Comparison of ENCODE assay signal across 35 cellular contexts in genomic region chr4:120329386-120329785, GRCh38.
"Had no signal": no experiment of that assay in that cellular context is flagged by ENCODE, and none has a peak within 500 bp of the region (broad histone marks: within the 10 kb centered on the region; RNA-seq: fewer than 3 reads in every experiment).

No MANE protein-coding gene starts in this region.

- H3K4me3 ChIP-seq: MG63 had no signal

- DNase-seq: MG63, MM.1S, MV-4-11, NCI-H1048, NCI-H1092, NCI-H1092 treated with DMSO at 0.1 percent for 48 hours, NCI-H1105, NCI-H1105 treated with DMSO at 0.1 percent for 48 hours, NCI-H1417, NCI-H1417 treated with DMSO at 0.1 percent for 48 hours, NCI-H1436, NCI-H1436 treated with DMSO at 0.1 percent for 48 hours, NCI-H146, NCI-H1694, NCI-H1694 treated with DMSO at 0.1 percent for 48 hours, NCI-H187, NCI-H187 treated with DMSO at 0.1 percent for 48 hours, NCI-H1930, NCI-H2029, NCI-H2029 treated with DMSO at 0.1 percent for 48 hours, NCI-H2081, NCI-H2081 treated with DMSO at 0.1 percent for 48 hours, NCI-H2107, NCI-H2171, NCI-H2171 treated with DMSO at 0.1 percent for 48 hours, NCI-H2227 treated with DMSO at 0.1 percent for 48 hours, NCI-H226, NCI-H345, NCI-H446, NCI-H446 treated with DMSO at 0.1 percent for 48 hours, NCI-H510A, NCI-H510A treated with DMSO at 0.1 percent for 48 hours, NCI-H524, NCI-H524 treated with DMSO at 0.1 percent for 48 hours, NCI-H526 had no signal

- H3K36me3 ChIP-seq: MG63 had no signal

- H3K9me3 ChIP-seq: MG63 had no signal

- H3K27me3 ChIP-seq: MG63 had no signal
